1 cellular context compared by ENCODE assay signal in genomic region chr3:8001712-8002111, GRCh38.
TF ChIP-seq lines count a peak whose summit lies in the region.

No MANE protein-coding gene starts in this region.

TF ChIP-seq in GM23338, 12 proteins besides CTCF, POLR2A, EP300 and RAD21 (continued from another document):
- TF ChIP-seq ZNF462 (CRISPR knock-in tag; IDR thresholded peaks at IDR 0.05) (no peak), EZH2phosphoT487 (IDR thresholded peaks at IDR 0.05; ENCODE audit: unreplicated experiment) (no peak), POLR2AphosphoS5 (IDR thresholded peaks at IDR 0.05; ENCODE audit: low read depth) (no peak)
